ENCODE assay signal across 8 cellular contexts in the genomic region with DNA sequence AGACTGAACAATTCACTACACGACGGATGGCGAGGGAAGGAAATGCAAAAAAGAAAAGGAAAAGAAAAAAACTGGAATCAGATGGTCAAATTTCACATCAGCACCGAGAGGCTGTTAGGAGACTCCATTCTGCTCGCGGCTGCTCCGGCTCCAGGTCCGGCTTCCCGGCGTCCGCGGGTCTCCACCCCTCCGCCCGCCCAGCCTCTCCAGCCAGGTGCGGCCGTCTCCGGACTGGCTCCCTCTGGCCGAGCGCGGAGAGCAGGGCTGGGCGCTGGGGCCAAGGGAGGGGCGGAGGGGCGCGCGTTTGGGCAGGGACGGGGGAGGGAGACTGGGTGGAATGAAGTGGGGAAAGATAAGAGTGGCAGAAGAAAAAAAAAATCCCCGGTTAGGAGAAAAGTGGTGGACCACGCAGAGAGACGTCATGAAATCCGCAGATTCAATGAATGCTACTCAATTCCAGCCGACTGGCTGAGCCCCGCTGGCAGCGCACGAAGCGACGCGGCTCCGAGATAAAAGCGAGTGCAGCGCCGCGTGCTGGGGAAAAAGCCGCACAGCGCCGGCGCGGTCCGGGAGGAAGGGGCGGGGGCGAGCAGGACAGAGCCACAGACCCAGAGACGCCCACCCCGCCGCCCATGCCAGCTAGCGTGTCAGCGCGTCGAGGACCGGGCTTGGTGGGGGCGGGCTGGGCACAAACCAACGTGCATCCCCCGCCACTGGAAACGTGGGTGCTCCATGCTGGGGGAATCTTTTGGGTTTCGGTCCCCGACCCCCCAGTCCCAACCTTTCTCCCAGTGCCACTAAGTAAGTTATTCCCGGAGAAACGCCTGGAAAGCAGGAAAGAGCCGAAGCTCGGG. TPM values are rescaled to one million over a fixed set of nuclear protein-coding genes. Genes with fewer than 3 reads are reported as not detected.
DNase-seq lines count a peak whose midpoint lies in the region; ATAC-seq, FAIRE-seq and TF ChIP-seq lines count a peak whose summit lies in the region.

Gene KCNJ6 (minus strand): TSS at position 517 of the 854 bp plus-strand sequence. CDS start 75,775 bp downstream, outside the sequence.

- H2AK5ac ChIP-seq in H1 (ENCODE audit: low read depth, low read length), result no peak within 1 kb of the TSS

- no peaks in the 10 kb centered on the region for H3K79me2 ChIP-seq in H1 (ENCODE audit: control insufficient read depth in 1 of 2, insufficient read depth in 2 of 2, low read length in 2 of 2)

- H4K5ac ChIP-seq in H1 (ENCODE audit: insufficient read length, low read depth, low read length), result no peak within 1 kb of the TSS

- no peak within 1 kb of the TSS for H2BK120ac ChIP-seq in H1 (replicated peaks; ENCODE audit: low read depth, low read length)

- TF ChIP-seq POLR2A in H1 (IDR thresholded peaks at IDR 0.05; ENCODE audit: control extremely low read depth in 1 of 2, low read depth in 2 of 2, low read length in 2 of 2), result no peak

- peak within 1 kb of the TSS; percentile 34; the same call in 1 of the 2 replicates for H2BK15ac ChIP-seq in H1 (ENCODE audit: low read length)

- no peak within 1 kb of the TSS for H2BK5ac ChIP-seq in H1 (ENCODE audit: low read depth, low read length)

- H3K23me2 ChIP-seq in H1 (ENCODE audit: low read depth, low read length), result peaks cover 13% of the 10 kb centered on the region

- peak within 1 kb of the TSS; percentile 92 to 96 for H3K4me2 ChIP-seq in H1 (ENCODE audit: insufficient read depth in 1 of 2, low read depth in 2 of 2, low read length in 2 of 2)

- no peak within 1 kb of the TSS; the same call in 1 of the 2 replicates for H2BK12ac ChIP-seq in H1 (ENCODE audit: low read depth, low read length)

- ATAC-seq in Right ventricle myocardium inferior, result peak; percentile 50
- ATAC-seq in HG03521 (IDR thresholded peaks at IDR 0.05; ENCODE audit: unreplicated experiment), result no peak
- no peak for ATAC-seq in GM21528 (IDR thresholded peaks at IDR 0.05; ENCODE audit: low FRiP score, unreplicated experiment)

- H4K20me1 ChIP-seq in H1 (replicated peaks in 1 of 2; ENCODE audit: control insufficient read depth in 1 of 2, insufficient read depth in 2 of 2, low read length in 2 of 2), result peaks cover 0 to 3% of the 10 kb centered on the region in 2 experiments

- DNase-seq in Right ventricle myocardium inferior (ENCODE audit: missing footprints) (peak; percentile 76), cardiac septum (ENCODE audit: low spot score) (no peak), NCI-H69 (lab: John Stamatoyannopoulos, UW) (peak; percentile 94), H1 (ENCODE audit: low read depth in 1 of 2, low spot score in 2 of 2) (peak in 1 of 2 experiments; percentile 91)
- DNase-seq in central memory CD4-positive, alpha-beta T cell, result no peak

- peak; percentile 73 to 89 (median 77) for TF ChIP-seq CTCF in H1 (IDR thresholded peaks at IDR 0.05; ENCODE audit: control extremely low read depth in 1 of 3, insufficient read depth in 1 of 3, low read depth in 1 of 3, low read length in 3 of 3)

- TF ChIP-seq RAD21 in H1 (IDR thresholded peaks at IDR 0.05 in 1 of 2, conservative IDR thresholded peaks at IDR 0.05 in 1 of 2; ENCODE audit: low read depth in 2 of 2, low read length in 2 of 2), result peak; percentile 83

- no peak within 1 kb of the TSS; a peak in 1 of 7 replicates for H3K9ac ChIP-seq in H1 (replicated peaks in 1 of 4; ENCODE audit: extremely low read depth in 1 of 4, low read depth in 3 of 4, low read length in 3 of 4)

- no peak within 1 kb of the TSS; the same call in 1 of the 2 replicates for H3K18ac ChIP-seq in H1 (ENCODE audit: extremely low read depth, low read length)

- no peak within 1 kb of the TSS for H3K14ac ChIP-seq in H1 (ENCODE audit: insufficient read length)

- no peak within 1 kb of the TSS for H4K8ac ChIP-seq in H1 (ENCODE audit: extremely low read depth, insufficient read depth, low read length)

- no peak within 1 kb of the TSS for H3K4ac ChIP-seq in H1 (replicated peaks; ENCODE audit: insufficient read length, low read depth, low read length)

- no peak within 1 kb of the TSS for H3K23ac ChIP-seq in H1 (ENCODE audit: insufficient read length)

- H3K79me1 ChIP-seq in H1 (ENCODE audit: low read depth, low read length), result no peaks in the 10 kb centered on the region

- peak; percentile 55 for FAIRE-seq in H1 (lab: Jason Lieb, UNC)

- H3K4me1 ChIP-seq in H1 (replicated peaks in 1 of 4; ENCODE audit: control insufficient read depth in 3 of 4, insufficient read depth in 4 of 4, low read length in 3 of 4) (peaks cover 3 to 13% (median 7%) of the 10 kb centered on the region in 4 experiments; a peak in 6 of 7 replicates), mesodermal cell (ENCODE audit: control insufficient read depth, insufficient read depth, low read length, poor library complexity, severe bottlenecking) (no peaks in the 10 kb centered on the region)

- 1% methylated on average over 53 of the region's 68 CpGs; no CpG with 5 or more reads in 1 of the 2 experiments for WGBS in H1 (ENCODE audit: extremely low coverage in 1 of 2, insufficient coverage in 1 of 2, insufficient read length in 1 of 2, insufficient replicate concordance in 2 of 2, low coverage in 1 of 2, low lambda C conversion rate in 2 of 2, missing lambda C conversion rate in 1 of 2), 2 experiments
- 1% methylated on average over 51 to 59 of the region's 68 CpGs for WGBS in mesodermal cell (ENCODE audit: insufficient coverage in 2 of 2), 2 experiments

- H3K9me3 ChIP-seq in H1 (ENCODE audit: insufficient read depth in 2 of 2, low read depth in 1 of 2, low read length in 1 of 2) (no peaks in the 10 kb centered on the region), mesodermal cell (ENCODE audit: control insufficient read depth, low read length) (no peaks in the 10 kb centered on the region)

- no peak within 1 kb of the TSS for H3K56ac ChIP-seq in H1 (replicated peaks; ENCODE audit: insufficient read length, low read depth, low read length)

- no peak for TF ChIP-seq EP300 in H1 (IDR thresholded peaks at IDR 0.05; ENCODE audit: borderline replicate concordance in 1 of 2, low read depth in 2 of 2, low read length in 2 of 2)

- H3K27ac ChIP-seq in H1 (ENCODE audit: low read depth, low read length) (no peak within 1 kb of the TSS), mesodermal cell (ENCODE audit: low read depth, low read length, severe bottlenecking) (no peak within 1 kb of the TSS)

- peak within 1 kb of the TSS; percentile 64 to 76 (median 66) for H3K4me3 ChIP-seq in H1 (ENCODE audit: extremely low read depth in 1 of 4, insufficient read depth in 2 of 4, low read depth in 3 of 4, low read length in 4 of 4)
- peak within 1 kb of the TSS; percentile 50 for H3K4me3 ChIP-seq in mesodermal cell (ENCODE audit: extremely low read depth, insufficient read depth, low read length, poor library complexity, severe bottlenecking)

- H3K27me3 ChIP-seq in H1 (replicated peaks in 1 of 4; ENCODE audit: control insufficient read depth in 3 of 4, extremely low read depth in 1 of 4, insufficient read depth in 3 of 4, low read length in 3 of 4), result peaks cover 9 to 17% (median 16%) of the 10 kb centered on the region in 4 experiments

- no peaks in the 10 kb centered on the region for H3K36me3 ChIP-seq in H1 (ENCODE audit: control insufficient read depth in 2 of 4, insufficient read depth in 4 of 4, low read length in 3 of 4)
- no peaks in the 10 kb centered on the region for H3K36me3 ChIP-seq in mesodermal cell (ENCODE audit: control insufficient read depth, insufficient read depth, low read length)

- H4K91ac ChIP-seq in H1 (replicated peaks; ENCODE audit: insufficient read length, low read length), result no peak within 1 kb of the TSS

- intact Hi-C loops in Right ventricle myocardium inferior (cut with DNase I) (loop anchor here (2.0 kb wide), 1 partner anchor 203 kb away; no protein-coding TSS in a partner anchor), cardiac septum (cut with DNase I) (loop anchor here (5.0 kb wide), 1 partner anchor 204 kb away; no protein-coding TSS in a partner anchor)

- POLR2A ChIA-PET in H1 (lab: Charles Lee; ENCODE audit: partially characterized antibody), result no interaction called here

- H2AFZ ChIP-seq in H1 (ENCODE audit: low read length), result peak within 1 kb of the TSS; percentile 85

- no peak within 1 kb of the TSS; the same call in 1 of the 2 replicates for H2BK20ac ChIP-seq in H1 (ENCODE audit: low read length)

- CTCF ChIA-PET in H1 (lab: Charles Lee; ENCODE audit: partially characterized antibody), result interaction anchor here (0.5 to 6.5 kb wide), 36 partner anchors 10 to 389 kb away, joined by 3 to 54 read pairs (median 4); no protein-coding TSS in a partner anchor

TF ChIP-seq in H1, 55 proteins besides CTCF, POLR2A, EP300 and RAD21 (continues in another document):
- no peak for TF ChIP-seq SP4 (IDR thresholded peaks at IDR 0.05; ENCODE audit: low read length)
- TF ChIP-seq, protein P1, sequence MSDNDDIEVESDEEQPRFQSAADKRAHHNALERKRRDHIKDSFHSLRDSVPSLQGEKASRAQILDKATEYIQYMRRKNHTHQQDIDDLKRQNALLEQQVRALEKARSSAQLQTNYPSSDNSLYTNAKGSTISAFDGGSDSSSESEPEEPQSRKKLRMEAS (IDR thresholded peaks at IDR 0.05), result peak; percentile 87
- TF ChIP-seq HDAC6 (IDR thresholded peaks at IDR 0.05; ENCODE audit: low read depth, low read length), result no peak
- TF ChIP-seq NRF1 (IDR thresholded peaks at IDR 0.05; ENCODE audit: low read depth, low read length), result no peak
- TF ChIP-seq YY1 (IDR thresholded peaks at IDR 0.05; ENCODE audit: low read depth, low read length), result 0 out of 2 replicates have a peak, but pooled peaks have one; percentile 5

RNA-seq across cellular contexts. Expression of gene KCNJ6, which starts in this region (rescaled TPM):
- total RNA-seq in Right ventricle myocardium inferior (not detected), cardiac septum (not detected)
- 0.78 and 1.2 TPM in 2 replicates for total RNA-seq in H1 (2021; fragmentation: NEBNext Ultra II Directional; extraction: Animal tissue kit (Norgen Biotek cat#: 25700))
- polyA plus RNA-seq in H1 (2011; rRNA removed), result 0.20 and 0.51 TPM in 2 replicates
- 0.27 TPM for polyA plus RNA-seq in H1 (2011; cell fraction: cytosol; rRNA removed)
- 0.29 TPM for polyA plus RNA-seq in H1 (2011; cell fraction: nucleus; rRNA removed)
- polyA plus RNA-seq in H1 (2012, experiment 1 of 2), result 0.41 to 0.98 TPM (median 0.50 TPM) in 4 replicates
- polyA plus RNA-seq in H1 (2012, experiment 2 of 2), result 0.03 TPM
- polyA plus RNA-seq in H1 (2013, experiment 1 of 2), result 0.61 TPM
- polyA plus RNA-seq in H1 (2013, experiment 2 of 2), result 0.83 TPM
- polyA minus RNA-seq in H1 (2011; rRNA and poly(A)+ RNA removed), result 1.7 and 2.2 TPM in 2 replicates
- 0.44 TPM for polyA minus RNA-seq in H1 (2011; cell fraction: cytosol; rRNA and poly(A)+ RNA removed)
- 0.50 TPM for polyA minus RNA-seq in H1 (2011; cell fraction: nucleus; rRNA and poly(A)+ RNA removed)
- polyA plus RNA-seq in mesodermal cell (2013, experiment 1 of 2), result 0.15 TPM
- 0.25 TPM for polyA plus RNA-seq in mesodermal cell (2013, experiment 2 of 2)

Comparison
In these comparisons a context has a peak if more than half of its experiments do, and no peak if none do; other contexts are left out.
1. Peak in DNase-seq and ATAC-seq in Right ventricle myocardium inferior; RNA of the gene not detected or under 1 TPM.